In genomic region chr6:158060447-158061360, GRCh38 we compare ENCODE assay signal across 1 cellular context.
TF ChIP-seq lines count a peak whose summit lies in the region.

No MANE protein-coding gene starts in this region.

TF ChIP-seq in GM23338, 12 proteins besides CTCF, POLR2A, EP300 and RAD21 (continued from another document):
- no peak for TF ChIP-seq ETS1 (IDR thresholded peaks at IDR 0.05)
- no peak for TF ChIP-seq CREB1 (CRISPR knock-in tag; IDR thresholded peaks at IDR 0.05; ENCODE audit: low read depth)
- TF ChIP-seq EZH2phosphoT487 (IDR thresholded peaks at IDR 0.05; ENCODE audit: unreplicated experiment), result no peak
- TF ChIP-seq, protein P1, sequence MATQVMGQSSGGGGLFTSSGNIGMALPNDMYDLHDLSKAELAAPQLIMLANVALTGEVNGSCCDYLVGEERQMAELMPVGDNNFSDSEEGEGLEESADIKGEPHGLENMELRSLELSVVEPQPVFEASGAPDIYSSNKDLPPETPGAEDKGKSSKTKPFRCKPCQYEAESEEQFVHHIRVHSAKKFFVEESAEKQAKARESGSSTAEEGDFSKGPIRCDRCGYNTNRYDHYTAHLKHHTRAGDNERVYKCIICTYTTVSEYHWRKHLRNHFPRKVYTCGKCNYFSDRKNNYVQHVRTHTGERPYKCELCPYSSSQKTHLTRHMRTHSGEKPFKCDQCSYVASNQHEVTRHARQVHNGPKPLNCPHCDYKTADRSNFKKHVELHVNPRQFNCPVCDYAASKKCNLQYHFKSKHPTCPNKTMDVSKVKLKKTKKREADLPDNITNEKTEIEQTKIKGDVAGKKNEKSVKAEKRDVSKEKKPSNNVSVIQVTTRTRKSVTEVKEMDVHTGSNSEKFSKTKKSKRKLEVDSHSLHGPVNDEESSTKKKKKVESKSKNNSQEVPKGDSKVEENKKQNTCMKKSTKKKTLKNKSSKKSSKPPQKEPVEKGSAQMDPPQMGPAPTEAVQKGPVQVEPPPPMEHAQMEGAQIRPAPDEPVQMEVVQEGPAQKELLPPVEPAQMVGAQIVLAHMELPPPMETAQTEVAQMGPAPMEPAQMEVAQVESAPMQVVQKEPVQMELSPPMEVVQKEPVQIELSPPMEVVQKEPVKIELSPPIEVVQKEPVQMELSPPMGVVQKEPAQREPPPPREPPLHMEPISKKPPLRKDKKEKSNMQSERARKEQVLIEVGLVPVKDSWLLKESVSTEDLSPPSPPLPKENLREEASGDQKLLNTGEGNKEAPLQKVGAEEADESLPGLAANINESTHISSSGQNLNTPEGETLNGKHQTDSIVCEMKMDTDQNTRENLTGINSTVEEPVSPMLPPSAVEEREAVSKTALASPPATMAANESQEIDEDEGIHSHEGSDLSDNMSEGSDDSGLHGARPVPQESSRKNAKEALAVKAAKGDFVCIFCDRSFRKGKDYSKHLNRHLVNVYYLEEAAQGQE (IDR thresholded peaks at IDR 0.05; ENCODE audit: unreplicated experiment), result no peak
- TF ChIP-seq ZNF114 (CRISPR knock-in tag; IDR thresholded peaks at IDR 0.05), result no peak
